ENCODE assay signal across 9 cellular contexts in genomic region chr1:165129568-165130164, GRCh38.
A peak's percentile ranks its signal among the peaks of the same experiment; 100 is the strongest.
DNase-seq lines count a peak whose midpoint lies in the region; ATAC-seq lines count a peak whose summit lies in the region.
"Had no signal": no experiment of that assay in that cellular context is flagged by ENCODE, and none has a peak within 500 bp of the region (broad histone marks: within the 10 kb centered on the region; RNA-seq: fewer than 3 reads in every experiment).

No MANE protein-coding gene starts in this region.

- H3K36me3 ChIP-seq in trophoblast cell (ENCODE audit: control insufficient read depth in 1 of 2, insufficient read depth in 2 of 2, low read length in 2 of 2), result no peaks in the 10 kb centered on the region

- no peak overlapping the region for H3K4me3 ChIP-seq in trophoblast cell (ENCODE audit: low read depth, low read length)

- no peak overlapping the region for H3K4ac ChIP-seq in trophoblast cell (ENCODE audit: low read depth, low read length)

- no peak overlapping the region for H3K9ac ChIP-seq in trophoblast cell (ENCODE audit: low read length)

- no peak overlapping the region for H3K27ac Mint-ChIP-seq in activated T-cell treated with anti-CD3 and anti-CD28 coated beads, Interleukin-2, amount 50 U/mL, for 24 hours
- H3K27ac Mint-ChIP-seq in T-helper 2 cell treated with Interferon-gamma antibody and Interleukin-4, amounts not matched to agents 5 μg/mL and 100 μg/mL, for 36 hours, result no peak overlapping the region
- H3K27ac Mint-ChIP-seq: stimulated activated naive CD8-positive, alpha-beta T cell treated with anti-CD3 and anti-CD28 coated beads, Interleukin-15, Interleukin-2, amounts not matched to agents 100 ng/mL and 50 ng/mL, for 24 hours had no signal

- H3K4me2 ChIP-seq in trophoblast cell (ENCODE audit: low read length), result no peak overlapping the region

- no peak overlapping the region for H3K14ac ChIP-seq in trophoblast cell (ENCODE audit: low read length)

- peak; percentile 68 for ATAC-seq in HG02642 (IDR thresholded peaks at IDR 0.05; ENCODE audit: poor library complexity, unreplicated experiment)

- no peak overlapping the region for H4K91ac ChIP-seq in trophoblast cell (ENCODE audit: low read depth, low read length)

- H3K27me3 Mint-ChIP-seq in activated T-cell treated with anti-CD3 and anti-CD28 coated beads, Interleukin-2, amount 50 U/mL, for 24 hours, result peaks cover 18% of the 10 kb centered on the region
- no peaks in the 10 kb centered on the region for H3K27me3 Mint-ChIP-seq in T-helper 2 cell treated with Interferon-gamma antibody and Interleukin-4, amounts not matched to agents 5 μg/mL and 100 μg/mL, for 36 hours (ENCODE audit: low read depth)

- H2AFZ ChIP-seq in trophoblast cell (ENCODE audit: insufficient read depth, low read length, poor library complexity), result no peak overlapping the region

- H2AK5ac ChIP-seq in trophoblast cell (ENCODE audit: low read length), result no peak overlapping the region

- no peaks in the 10 kb centered on the region for H3K4me1 Mint-ChIP-seq in activated T-cell treated with anti-CD3 and anti-CD28 coated beads, Interleukin-2, amount 50 U/mL, for 24 hours (ENCODE audit: low read depth)
- peaks cover 1% of the 10 kb centered on the region for H3K4me1 Mint-ChIP-seq in T-helper 2 cell treated with Interferon-gamma antibody and Interleukin-4, amounts not matched to agents 5 μg/mL and 100 μg/mL, for 36 hours (ENCODE audit: low read depth)

- no CpG with 5 or more reads among the region's 6 CpGs for WGBS in trophoblast cell (ENCODE audit: extremely low coverage, insufficient coverage, insufficient read length)

- no peaks in the 10 kb centered on the region for H3K27me3 ChIP-seq in trophoblast cell (ENCODE audit: insufficient read depth, low read length)

- H3K36me3 Mint-ChIP-seq in activated T-cell treated with anti-CD3 and anti-CD28 coated beads, Interleukin-2, amount 50 U/mL, for 24 hours (ENCODE audit: low read depth), result no peaks in the 10 kb centered on the region
- H3K36me3 Mint-ChIP-seq in T-helper 2 cell treated with Interferon-gamma antibody and Interleukin-4, amounts not matched to agents 5 μg/mL and 100 μg/mL, for 36 hours (ENCODE audit: low read depth), result no peaks in the 10 kb centered on the region

- H4K8ac ChIP-seq in trophoblast cell (ENCODE audit: low read depth, low read length), result no peak overlapping the region

- H2BK120ac ChIP-seq in trophoblast cell (ENCODE audit: insufficient read depth, low read length, poor library complexity), result no peak overlapping the region

- no peak overlapping the region for H3K27ac ChIP-seq in trophoblast cell (ENCODE audit: low read depth, low read length)

- H3K4me1 ChIP-seq in trophoblast cell (ENCODE audit: control insufficient read depth in 1 of 2, insufficient read depth in 2 of 2, low read length in 2 of 2), result no peaks in the 10 kb centered on the region

- no peaks in the 10 kb centered on the region for H3K79me1 ChIP-seq in trophoblast cell (ENCODE audit: low read length)

- no peaks in the 10 kb centered on the region for H3K79me2 ChIP-seq in trophoblast cell (ENCODE audit: control insufficient read depth, insufficient read depth, low read length, poor library complexity)

- no peak overlapping the region for H3K4me3 Mint-ChIP-seq in activated T-cell treated with anti-CD3 and anti-CD28 coated beads, Interleukin-2, amount 50 U/mL, for 24 hours
- no peak overlapping the region for H3K4me3 Mint-ChIP-seq in T-helper 2 cell treated with Interferon-gamma antibody and Interleukin-4, amounts not matched to agents 5 μg/mL and 100 μg/mL, for 36 hours
- H3K4me3 Mint-ChIP-seq: stimulated activated naive CD8-positive, alpha-beta T cell treated with anti-CD3 and anti-CD28 coated beads, Interleukin-15, Interleukin-2, amounts not matched to agents 100 ng/mL and 50 ng/mL, for 24 hours had no signal

- no peak overlapping the region for H2BK5ac ChIP-seq in trophoblast cell (ENCODE audit: low read depth, low read length, poor library complexity)

- no peak overlapping the region for H2BK12ac ChIP-seq in trophoblast cell (ENCODE audit: low read length)

- no peak overlapping the region for H3K23ac ChIP-seq in trophoblast cell (ENCODE audit: low read length)

- H3K9me3 ChIP-seq in trophoblast cell (ENCODE audit: insufficient read depth, low read depth, low read length), result peaks cover under 1% of the 10 kb centered on the region

- H4K12ac ChIP-seq in trophoblast cell (ENCODE audit: low read depth, low read length), result no peak overlapping the region

- H3K9me3 Mint-ChIP-seq in activated T-cell treated with anti-CD3 and anti-CD28 coated beads, Interleukin-2, amount 50 U/mL, for 24 hours, result no peaks in the 10 kb centered on the region
- no peaks in the 10 kb centered on the region for H3K9me3 Mint-ChIP-seq in T-helper 2 cell treated with Interferon-gamma antibody and Interleukin-4, amounts not matched to agents 5 μg/mL and 100 μg/mL, for 36 hours
- H3K9me3 Mint-ChIP-seq: stimulated activated naive CD8-positive, alpha-beta T cell treated with anti-CD3 and anti-CD28 coated beads, Interleukin-15, Interleukin-2, amounts not matched to agents 100 ng/mL and 50 ng/mL, for 24 hours had no signal

- no peak overlapping the region for H3K18ac ChIP-seq in trophoblast cell (ENCODE audit: low read length)

- peak; percentile 21 for DNase-seq in activated T-cell treated with anti-CD3 and anti-CD28 coated beads for 48 hours (ENCODE audit: low read depth)
- DNase-seq in activated T-cell treated with anti-CD3 and anti-CD28 coated beads, Interleukin-2, amount 50 U/mL, for 24 hours, result no peak
- peak; percentile 59 to 79 for DNase-seq in NCI-H1930 (lab: John Stamatoyannopoulos, UW)
- DNase-seq in T-helper 2 cell treated with Interferon-gamma antibody and Interleukin-4, amounts not matched to agents 5 μg/mL and 100 μg/mL, for 36 hours (ENCODE audit: low spot score), result peak; percentile 15
- peak; percentile 16 for DNase-seq in fibroblast of the conjunctiva (ENCODE audit: low read depth)
- peak; percentile 61 to 79 for DNase-seq in trophoblast cell
- DNase-seq in GOT3 (lab: John Stamatoyannopoulos, UW), result no peak

Comparison
In these comparisons a context has a peak if more than half of its experiments do, and no peak if none do; other contexts are left out.
1. DNase-seq: peak in activated T-cell treated with anti-CD3 and anti-CD28 coated beads for 48 hours (single experiment), NCI-H1930 (2 of 2), T-helper 2 cell treated with Interferon-gamma antibody and Interleukin-4, amounts not matched to agents 5 μg/mL and 100 μg/mL, for 36 hours (single experiment), fibroblast of the conjunctiva (single experiment) and trophoblast cell (2 of 2); none in activated T-cell treated with anti-CD3 and anti-CD28 coated beads, Interleukin-2, amount 50 U/mL, for 24 hours (single experiment) and GOT3 (single experiment).